Comparison of ENCODE assay signal across 10 cellular contexts in the genomic region with DNA sequence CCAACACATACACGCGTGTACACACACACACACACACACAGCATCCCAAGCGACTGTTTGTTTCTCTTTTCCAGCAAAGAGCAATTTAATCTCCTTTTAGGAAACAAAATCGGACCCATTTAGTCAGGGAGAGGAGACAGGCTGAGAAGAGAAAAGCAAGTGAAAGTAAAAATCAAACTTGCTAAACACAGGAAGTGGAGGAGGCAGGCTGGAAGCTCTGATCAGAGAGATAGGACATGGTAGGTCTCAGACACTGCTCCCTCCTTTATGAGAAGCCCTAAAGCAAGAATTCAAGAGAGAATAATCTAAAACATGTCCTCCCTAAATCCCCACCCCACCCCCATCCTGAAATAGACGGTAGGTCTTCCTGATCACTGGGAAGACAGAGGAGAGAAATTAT.
DNase-seq lines count a peak whose midpoint lies in the region; ATAC-seq and TF ChIP-seq lines count a peak whose summit lies in the region.
"Had no signal": no experiment of that assay in that cellular context is flagged by ENCODE, and none has a peak within 500 bp of the region (broad histone marks: within the 10 kb centered on the region; RNA-seq: fewer than 3 reads in every experiment).

No MANE protein-coding gene starts in this region.

- no peaks in the 10 kb centered on the region for H3K27me3 Mint-ChIP-seq in activated B cell treated with CpG ODN at 0.5 μM for 24 hours
- no peaks in the 10 kb centered on the region for H3K27me3 Mint-ChIP-seq in naive thymus-derived CD8-positive, alpha-beta T cell

- no peak for TF ChIP-seq CTCF in activated B cell treated with CpG ODN at 0.5 μM for 24 hours (IDR thresholded peaks at IDR 0.05)

- H3K4me3 Mint-ChIP-seq in activated B cell treated with CpG ODN at 0.5 μM for 24 hours = peak overlapping the region; percentile 29
- H3K4me3 Mint-ChIP-seq in naive thymus-derived CD8-positive, alpha-beta T cell = peak overlapping the region; percentile 72 to 88 (median 80)

- intact Hi-C loops in activated B cell treated with CpG ODN at 0.5 μM for 24 hours (cut with micrococcal nuclease) = loop anchor here (5.0 kb wide), 1 partner anchor 946 kb away; no protein-coding TSS in a partner anchor

- H3K4me1 Mint-ChIP-seq in activated B cell treated with CpG ODN at 0.5 μM for 24 hours = peaks cover 9% of the 10 kb centered on the region
- peaks cover 0 to 17% (median 12%) of the 10 kb centered on the region in 4 donors for H3K4me1 Mint-ChIP-seq in naive thymus-derived CD8-positive, alpha-beta T cell

- POLR2A ChIA-PET in activated B cell treated with CpG ODN at 0.5 μM for 24 hours (lab: Charles Lee) = no interaction called here
- POLR2A ChIA-PET in naive thymus-derived CD8-positive, alpha-beta T cell (lab: Charles Lee) = interaction anchor here (0.7 kb wide), 1 partner anchor 884 kb away, joined by 3 read pairs; a partner anchor contains a TSS

- ATAC-seq in GM18868 (IDR thresholded peaks at IDR 0.05; ENCODE audit: unreplicated experiment) (peak; percentile 69), HG02852 (IDR thresholded peaks at IDR 0.05; ENCODE audit: unreplicated experiment) (peak; percentile 63), activated B cell treated with CpG ODN at 0.5 μM for 24 hours (ENCODE audit: low read depth) (no peak)
- peak; percentile 78 to 85 for ATAC-seq in naive thymus-derived CD8-positive, alpha-beta T cell

- H3K36me3 Mint-ChIP-seq in activated B cell treated with CpG ODN at 0.5 μM for 24 hours (ENCODE audit: low read depth) = no peaks in the 10 kb centered on the region
- peaks cover 0 to 1% (median 0%) of the 10 kb centered on the region in 3 donors for H3K36me3 Mint-ChIP-seq in naive thymus-derived CD8-positive, alpha-beta T cell

- DNase-seq in activated B cell treated with CpG ODN at 0.5 μM for 24 hours = no peak
- peak in 6 of 10 donors; percentile 0 to 56 (median 32) for DNase-seq in naive thymus-derived CD8-positive, alpha-beta T cell
- no peak for DNase-seq in amniotic stem cell (lab: John Stamatoyannopoulos, UW)
- no peak for DNase-seq in stimulated activated CD8-positive, alpha-beta memory T cell treated with anti-CD3 and anti-CD28 coated beads, Interleukin-4, amount 100 ng/mL, for 48 hours
- no peak for DNase-seq in activated CD4-positive, CD25-positive, alpha-beta regulatory T cell (lab: John Stamatoyannopoulos, UW)
- DNase-seq: dorsolateral prefrontal cortex; NCI-H2029 treated with DMSO at 0.1 percent for 48 hours; stimulated activated CD4-positive, alpha-beta T cell treated with anti-CD3 and anti-CD28 coated beads, Interleukin-2, amount 100 ng/mL, for 48 hours had no signal

- CTCF ChIA-PET in activated B cell treated with CpG ODN at 0.5 μM for 24 hours (lab: Charles Lee) = interaction anchor here (2.2 kb wide), 1 partner anchor 131 kb away, joined by 14 read pairs; no protein-coding TSS in a partner anchor

- H3K9me3 Mint-ChIP-seq in activated B cell treated with CpG ODN at 0.5 μM for 24 hours = no peaks in the 10 kb centered on the region
- H3K9me3 Mint-ChIP-seq in naive thymus-derived CD8-positive, alpha-beta T cell = peaks cover 0 to 8% (median 0%) of the 10 kb centered on the region in 9 donors

- H3K27ac Mint-ChIP-seq in activated B cell treated with CpG ODN at 0.5 μM for 24 hours = no peak overlapping the region
- peak overlapping the region; percentile 32 to 95 (median 92) for H3K27ac Mint-ChIP-seq in naive thymus-derived CD8-positive, alpha-beta T cell

Comparison
In these comparisons a context has a peak if more than half of its experiments do, and no peak if none do; other contexts are left out.
1. DNase-seq: peak in naive thymus-derived CD8-positive, alpha-beta T cell (6 of 10); none in activated B cell treated with CpG ODN at 0.5 μM for 24 hours (single experiment), amniotic stem cell (single experiment), stimulated activated CD8-positive, alpha-beta memory T cell treated with anti-CD3 and anti-CD28 coated beads, Interleukin-4, amount 100 ng/mL, for 48 hours (single experiment) and activated CD4-positive, CD25-positive, alpha-beta regulatory T cell (0 of 4).